In genomic region chr10:22489467-22489866, GRCh38 we compare ENCODE assay signal across 15 cellular contexts.
DNase-seq lines count a peak whose midpoint lies in the region; ATAC-seq and TF ChIP-seq lines count a peak whose summit lies in the region.
"Had no signal": no experiment of that assay in that cellular context is flagged by ENCODE, and none has a peak within 500 bp of the region (broad histone marks: within the 10 kb centered on the region; RNA-seq: fewer than 3 reads in every experiment).

No MANE protein-coding gene starts in this region.

- H3K4me1 Mint-ChIP-seq in progenitor cell of endocrine pancreas (ENCODE audit: low read depth) = no peaks in the 10 kb centered on the region

- no peak overlapping the region for H3K27ac Mint-ChIP-seq in progenitor cell of endocrine pancreas
- H3K27ac Mint-ChIP-seq: activated T-cell treated with anti-CD3 and anti-CD28 coated beads, Interleukin-2, amount 50 U/mL, for 24 hours had no signal

- no peak for TF ChIP-seq CTCF in fibroblast of mammary gland (conservative IDR thresholded peaks at IDR 0.05; ENCODE audit: control insufficient read depth, insufficient read depth, low read depth, low read length)
- TF ChIP-seq CTCF in progenitor cell of endocrine pancreas (IDR thresholded peaks at IDR 0.05; ENCODE audit: unreplicated experiment) = no peak

- ATAC-seq in GM18867 (IDR thresholded peaks at IDR 0.05; ENCODE audit: unreplicated experiment) (peak; percentile 53), HG02798 (IDR thresholded peaks at IDR 0.05; ENCODE audit: poor library complexity, unreplicated experiment) (peak; percentile 47)

- H3K27me3 Mint-ChIP-seq in progenitor cell of endocrine pancreas = peaks cover 10% of the 10 kb centered on the region

- H3K36me3 Mint-ChIP-seq in progenitor cell of endocrine pancreas (ENCODE audit: insufficient read depth) = no peaks in the 10 kb centered on the region

- H3K9me3 Mint-ChIP-seq in progenitor cell of endocrine pancreas (ENCODE audit: low read depth) = no peaks in the 10 kb centered on the region
- H3K9me3 Mint-ChIP-seq: activated T-cell treated with anti-CD3 and anti-CD28 coated beads, Interleukin-2, amount 50 U/mL, for 24 hours; central memory CD8-positive, alpha-beta T cell had no signal

- H3K4me3 Mint-ChIP-seq in progenitor cell of endocrine pancreas (ENCODE audit: low read depth) = no peak overlapping the region
- H3K4me3 Mint-ChIP-seq: activated T-cell treated with anti-CD3 and anti-CD28 coated beads, Interleukin-2, amount 50 U/mL, for 24 hours; central memory CD8-positive, alpha-beta T cell had no signal

- no peak overlapping the region for H3K4me3 ChIP-seq in fibroblast of mammary gland (ENCODE audit: control insufficient read depth, low read depth, low read length)

- DNase-seq in NOMO-1 treated with DMSO at 0.1 percent for 48 hours (lab: John Stamatoyannopoulos, UW; ENCODE audit: unreplicated experiment) (peak; percentile 73), fibroblast of mammary gland (ENCODE audit: low read depth) (peak; percentile 61), progenitor cell of endocrine pancreas (ENCODE audit: low spot score, unreplicated experiment) (no peak), hippocampal formation (lab: John Stamatoyannopoulos, UW) (no peak)
- DNase-seq in activated naive CD4-positive, alpha-beta T cell (lab: John Stamatoyannopoulos, UW) = no peak
- no peak for DNase-seq in stimulated activated CD4-positive, alpha-beta T cell treated with anti-CD3 and anti-CD28 coated beads, Interleukin-15, amount 100 ng/mL, for 24 hours
- DNase-seq: activated CD4-positive, alpha-beta T cell treated with anti-CD3 and anti-CD28 coated beads, Interleukin-2, amount 50 U/mL, for 1 hour; activated T-cell treated with anti-CD3 and anti-CD28 coated beads, Interleukin-2, amount 50 U/mL, for 24 hours; GF-D8; islet precursor cell; NCI-H1694; NCI-H510A treated with DMSO at 0.1 percent for 48 hours had no signal

Comparison
In these comparisons a context has a peak if more than half of its experiments do, and no peak if none do; other contexts are left out.
1. DNase-seq: peak in NOMO-1 treated with DMSO at 0.1 percent for 48 hours (single experiment) and fibroblast of mammary gland (single experiment); none in activated naive CD4-positive, alpha-beta T cell (0 of 4), stimulated activated CD4-positive, alpha-beta T cell treated with anti-CD3 and anti-CD28 coated beads, Interleukin-15, amount 100 ng/mL, for 24 hours (single experiment), progenitor cell of endocrine pancreas (single experiment) and hippocampal formation (0 of 2).